ENCODE assay signal across 8 cellular contexts in the genomic region with DNA sequence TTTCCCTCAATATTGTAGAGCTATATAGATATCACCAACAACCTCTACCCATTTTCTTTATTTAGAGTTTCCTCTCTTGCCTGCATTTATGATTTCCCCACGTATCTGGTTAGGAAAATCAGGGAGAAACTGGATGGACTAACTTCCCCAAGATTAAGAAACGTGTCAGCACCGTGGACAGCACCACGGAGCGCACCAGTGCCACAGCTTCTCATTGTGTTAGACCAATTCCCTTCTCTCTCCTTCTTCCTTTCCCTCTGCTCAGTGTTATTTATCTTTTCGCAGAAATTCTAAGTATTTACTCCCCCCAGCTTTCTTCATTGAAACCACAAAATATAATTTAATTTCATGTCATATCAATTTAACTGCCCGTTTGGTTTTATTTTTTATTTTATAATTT.
A peak's percentile ranks its signal among the peaks of the same experiment; 100 is the strongest.
DNase-seq lines count a peak whose midpoint lies in the region; ATAC-seq, FAIRE-seq and TF ChIP-seq lines count a peak whose summit lies in the region.

No MANE protein-coding gene starts in this region.

- dilution Hi-C loops in endothelial cell of umbilical vein (cut with MboI; ENCODE audit: extremely low pct_ligation_motif_present, low sequenced_read_pairs), result loop anchor here (25.0 kb wide), 1 partner anchor 559 kb away; a partner anchor contains a TSS

- intact Hi-C loops in endothelial cell of umbilical vein (cut with micrococcal nuclease), result no loop called here

- H3K4me3 ChIP-seq in endothelial cell of umbilical vein (replicated peaks in 1 of 3; ENCODE audit: insufficient read depth in 1 of 3, low read depth in 1 of 3, low read length in 3 of 3), result no peak overlapping the region

- CTCF ChIA-PET in endothelial cell of umbilical vein (lab: Charles Lee), result interaction anchor here (1.1 kb wide), 1 partner anchor 28 kb away, joined by 3 read pairs; no protein-coding TSS in a partner anchor

- no peaks in the 10 kb centered on the region for H3K9me3 ChIP-seq in endothelial cell of umbilical vein (replicated peaks; ENCODE audit: control insufficient read depth, insufficient read depth, low read length)

- no peak for TF ChIP-seq POLR2A in endothelial cell of umbilical vein (IDR thresholded peaks at IDR 0.05; ENCODE audit: low read depth, low read length)

- BruUV-seq in endothelial cell of umbilical vein (replicated peaks; lab: Mats Ljungman, UMichigan), result no TSS peak

- H3K4me1 ChIP-seq in endothelial cell of umbilical vein (ENCODE audit: control insufficient read depth, extremely low read depth, insufficient read depth, low read length), result no peaks in the 10 kb centered on the region

- no peaks in the 10 kb centered on the region for H3K79me2 ChIP-seq in endothelial cell of umbilical vein (ENCODE audit: control insufficient read depth, insufficient read depth, low read length)

- H3K4me2 ChIP-seq in endothelial cell of umbilical vein (ENCODE audit: insufficient read depth, low read length), result no peak overlapping the region

- DNase-seq in GM04504 (ENCODE audit: low read depth) (peak; percentile 40), NCI-H460 (ENCODE audit: extremely low read depth, low read depth) (peak; percentile 27), endothelial cell of umbilical vein (ENCODE audit: low read depth, low spot score) (peak; percentile 52), mucosa of gallbladder (ENCODE audit: low spot score) (peak; percentile 67)
- no peak for DNase-seq in activated CD4-positive, CD25-positive, alpha-beta regulatory T cell (lab: John Stamatoyannopoulos, UW)
- no peak for DNase-seq in effector CD8-positive, alpha-beta T cell (lab: John Stamatoyannopoulos, UW)

- H3K36me3 ChIP-seq in endothelial cell of umbilical vein (ENCODE audit: control insufficient read depth in 2 of 2, extremely low read depth in 1 of 2, insufficient read depth in 2 of 2, low read length in 2 of 2), result no peaks in the 10 kb centered on the region

- no peak for ATAC-seq in HG03442 (IDR thresholded peaks at IDR 0.05; ENCODE audit: unreplicated experiment)
- no peak for ATAC-seq in HG02885 (IDR thresholded peaks at IDR 0.05; ENCODE audit: poor library complexity, unreplicated experiment)

- H3K27ac ChIP-seq in endothelial cell of umbilical vein (ENCODE audit: insufficient read depth, low read depth, low read length), result no peak overlapping the region

- no peak overlapping the region for H3K9ac ChIP-seq in endothelial cell of umbilical vein (replicated peaks; ENCODE audit: extremely low read depth, insufficient read depth, low read length)

- POLR2A ChIA-PET in endothelial cell of umbilical vein (lab: Charles Lee), result no interaction called here

- no peak for TF ChIP-seq CTCF in endothelial cell of umbilical vein (IDR thresholded peaks at IDR 0.05; ENCODE audit: extremely low read depth in 1 of 2, insufficient read depth in 1 of 2, low read depth in 1 of 2, low read length in 2 of 2)

- no peaks in the 10 kb centered on the region for H3K9me1 ChIP-seq in endothelial cell of umbilical vein (replicated peaks; ENCODE audit: control insufficient read depth, extremely low read depth, insufficient read depth, low read length)

- FAIRE-seq in endothelial cell of umbilical vein (lab: Jason Lieb, UNC), result peak; percentile 62

- H2AFZ ChIP-seq in endothelial cell of umbilical vein (ENCODE audit: low read depth, low read length), result no peak overlapping the region

- no peaks in the 10 kb centered on the region for H3K27me3 ChIP-seq in endothelial cell of umbilical vein (ENCODE audit: control insufficient read depth in 2 of 2, insufficient read depth in 2 of 2, low read length in 2 of 2)

- H4K20me1 ChIP-seq in endothelial cell of umbilical vein (replicated peaks; ENCODE audit: control insufficient read depth, extremely low read depth, insufficient read depth, low read length), result no peaks in the 10 kb centered on the region

TF ChIP-seq in endothelial cell of umbilical vein, 7 proteins besides CTCF, POLR2A, EP300 and RAD21:
- TF ChIP-seq, protein P1, sequence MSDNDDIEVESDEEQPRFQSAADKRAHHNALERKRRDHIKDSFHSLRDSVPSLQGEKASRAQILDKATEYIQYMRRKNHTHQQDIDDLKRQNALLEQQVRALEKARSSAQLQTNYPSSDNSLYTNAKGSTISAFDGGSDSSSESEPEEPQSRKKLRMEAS (IDR thresholded peaks at IDR 0.05; ENCODE audit: insufficient read depth, insufficient read length), result no peak
- no peak for TF ChIP-seq EZH2 (IDR thresholded peaks at IDR 0.05; ENCODE audit: borderline replicate concordance, low read depth, low read length, severe bottlenecking)
- TF ChIP-seq GATA2 (IDR thresholded peaks at IDR 0.05; ENCODE audit: insufficient read depth, insufficient read length, low read depth, low read length), result no peak
TF ChIP-seq in endothelial cell of umbilical vein: peak in this region for 0.

Comparison
In these comparisons a context has a peak if more than half of its experiments do, and no peak if none do; other contexts are left out.
1. DNase-seq: peak in GM04504 (single experiment), NCI-H460 (single experiment), endothelial cell of umbilical vein (single experiment) and mucosa of gallbladder (single experiment); none in activated CD4-positive, CD25-positive, alpha-beta regulatory T cell (0 of 4) and effector CD8-positive, alpha-beta T cell (single experiment).